In genomic region chr3:173932624-173933023, GRCh38 we compare ENCODE assay signal across 9 cellular contexts.
DNase-seq lines count a peak whose midpoint lies in the region; ATAC-seq and TF ChIP-seq lines count a peak whose summit lies in the region.
"Had no signal": no experiment of that assay in that cellular context is flagged by ENCODE, and none has a peak within 500 bp of the region (broad histone marks: within the 10 kb centered on the region; RNA-seq: fewer than 3 reads in every experiment).

No MANE protein-coding gene starts in this region.

- ATAC-seq in GM18502 (IDR thresholded peaks at IDR 0.05; ENCODE audit: poor library complexity, unreplicated experiment) (peak; percentile 92), HG03342 (IDR thresholded peaks at IDR 0.05; ENCODE audit: unreplicated experiment) (peak; percentile 73), SK-N-SH treated with all-trans-retinoic acid at 6 μM for 48 hours (peak; percentile 99), left lung (peak; percentile 80), HG02973 (IDR thresholded peaks at IDR 0.05; ENCODE audit: unreplicated experiment) (no peak), Right ventricle myocardium inferior (no peak)

- intact Hi-C loops in left lung (cut with DNase I) = no loop called here
- intact Hi-C loops in Right ventricle myocardium inferior (cut with DNase I) = no loop called here

- no peak overlapping the region for H3K27ac ChIP-seq in left lung
- H3K27ac ChIP-seq: spleen had no signal

- H3K9me3 ChIP-seq in left lung = no peaks in the 10 kb centered on the region
- H3K9me3 ChIP-seq: spleen had no signal

- H3K4me1 ChIP-seq in left lung = no peaks in the 10 kb centered on the region
- H3K4me1 ChIP-seq: spleen had no signal

- TF ChIP-seq CTCF in left lung (IDR thresholded peaks at IDR 0.05) = no peak

- no peaks in the 10 kb centered on the region for H3K27me3 ChIP-seq in left lung
- H3K27me3 ChIP-seq: spleen had no signal

- H3K36me3 ChIP-seq in left lung = no peaks in the 10 kb centered on the region
- H3K36me3 ChIP-seq: spleen had no signal

- H3K4me3 ChIP-seq in left lung = no peak overlapping the region
- H3K4me3 ChIP-seq: spleen had no signal

- DNase-seq in left lung (no peak), SKM-1 (lab: John Stamatoyannopoulos, UW; ENCODE audit: unreplicated experiment) (no peak), Right ventricle myocardium inferior (ENCODE audit: missing footprints) (no peak)
- no peak for DNase-seq in activated T-cell treated with anti-CD3 and anti-CD28 coated beads, Interleukin-2, amount 50 U/mL, for 48 hours
- DNase-seq: spleen had no signal

TF ChIP-seq in SK-N-SH treated with all-trans-retinoic acid at 6 μM for 48 hours, 23 proteins besides CTCF, POLR2A, EP300 and RAD21:
- TF ChIP-seq CSDC2 (CRISPR knock-in tag; IDR thresholded peaks at IDR 0.05) (no peak), RARB (CRISPR knock-in tag; IDR thresholded peaks at IDR 0.05) (no peak), ZNF565 (CRISPR knock-in tag; conservative IDR thresholded peaks at IDR 0.05; ENCODE audit: low read depth) (no peak)
- TF ChIP-seq, protein P1, sequence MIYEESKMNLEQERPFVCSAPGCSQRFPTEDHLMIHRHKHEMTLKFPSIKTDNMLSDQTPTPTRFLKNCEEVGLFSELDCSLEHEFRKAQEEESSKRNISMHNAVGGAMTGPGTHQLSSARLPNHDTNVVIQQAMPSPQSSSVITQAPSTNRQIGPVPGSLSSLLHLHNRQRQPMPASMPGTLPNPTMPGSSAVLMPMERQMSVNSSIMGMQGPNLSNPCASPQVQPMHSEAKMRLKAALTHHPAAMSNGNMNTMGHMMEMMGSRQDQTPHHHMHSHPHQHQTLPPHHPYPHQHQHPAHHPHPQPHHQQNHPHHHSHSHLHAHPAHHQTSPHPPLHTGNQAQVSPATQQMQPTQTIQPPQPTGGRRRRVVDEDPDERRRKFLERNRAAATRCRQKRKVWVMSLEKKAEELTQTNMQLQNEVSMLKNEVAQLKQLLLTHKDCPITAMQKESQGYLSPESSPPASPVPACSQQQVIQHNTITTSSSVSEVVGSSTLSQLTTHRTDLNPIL (CRISPR knock-in tag; IDR thresholded peaks at IDR 0.05; ENCODE audit: low read depth) = no peak

Comparison
In these comparisons a context has a peak if more than half of its experiments do, and no peak if none do; other contexts are left out.
1. ATAC-seq: peak in GM18502 (single experiment), HG03342 (single experiment), SK-N-SH treated with all-trans-retinoic acid at 6 μM for 48 hours (single experiment) and left lung (single experiment); none in HG02973 (single experiment) and Right ventricle myocardium inferior (single experiment).